ENCODE assay signal across 8 cellular contexts in the genomic region with DNA sequence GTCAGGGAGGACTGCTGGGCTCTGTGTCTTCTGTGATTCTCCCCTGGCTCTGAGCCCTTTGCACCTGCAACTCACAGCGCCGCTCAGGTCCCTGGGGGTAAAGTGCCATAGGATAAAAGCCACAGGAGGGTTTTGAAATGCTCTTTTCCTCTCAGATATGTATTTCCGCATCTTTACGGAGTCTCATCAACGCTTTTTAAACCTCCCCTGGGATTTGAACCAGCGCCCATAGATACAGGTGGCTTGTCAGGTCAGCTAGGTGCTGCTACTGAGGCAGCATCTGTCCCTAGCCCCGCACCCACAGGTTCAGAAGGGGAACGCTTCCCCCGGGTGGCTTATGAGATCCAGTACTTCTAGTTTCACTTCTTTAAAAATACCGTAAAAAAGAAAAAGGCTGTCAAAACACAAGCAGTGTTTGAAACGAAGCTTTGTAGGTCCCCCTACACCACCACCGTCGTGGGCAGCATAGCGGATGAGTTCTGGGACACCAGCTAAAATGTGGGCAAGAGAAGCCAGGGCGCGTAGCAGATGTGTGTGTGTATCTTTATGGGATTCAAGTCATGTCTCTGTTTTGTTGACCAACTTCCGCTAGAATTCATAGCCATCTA.
DNase-seq lines count a peak whose midpoint lies in the region; ATAC-seq and TF ChIP-seq lines count a peak whose summit lies in the region.

No MANE protein-coding gene starts in this region.

- ATAC-seq in GM19438 (IDR thresholded peaks at IDR 0.05; ENCODE audit: low read depth, unreplicated experiment) (peak; percentile 87), HG03159 (IDR thresholded peaks at IDR 0.05; ENCODE audit: unreplicated experiment) (peak; percentile 86), gastroesophageal sphincter (no peak), aorta (ENCODE audit: low FRiP score) (no peak)
- no peak for ATAC-seq in activated T-helper 17 cell treated with anti-CD3 and anti-CD28 coated beads, Interleukin-2, amount 50 U/mL, for 72 hours (replicated peaks)

- no peaks in the 10 kb centered on the region for H3K9me3 ChIP-seq in gastroesophageal sphincter
- H3K9me3 ChIP-seq in aorta (ENCODE audit: control insufficient read depth, low read length) = no peaks in the 10 kb centered on the region

- no peaks in the 10 kb centered on the region for H3K4me1 Mint-ChIP-seq in activated T-helper 17 cell treated with anti-CD3 and anti-CD28 coated beads, Interleukin-2, amount 50 U/mL, for 72 hours

- no peaks in the 10 kb centered on the region for H3K9me3 Mint-ChIP-seq in activated T-helper 17 cell treated with anti-CD3 and anti-CD28 coated beads, Interleukin-2, amount 50 U/mL, for 72 hours

- peak; percentile 77 for DNase-seq in GM10248 (ENCODE audit: extremely low spot score)
- DNase-seq in SHP77 treated with DMSO at 0.1 percent for 48 hours (lab: John Stamatoyannopoulos, UW) = no peak
- no peak for DNase-seq in aorta
- no peak for DNase-seq in activated CD4-positive, alpha-beta T cell treated with anti-CD3 and anti-CD28 coated beads for 48 hours

- H3K27me3 ChIP-seq in gastroesophageal sphincter (no peaks in the 10 kb centered on the region), aorta (ENCODE audit: control insufficient read depth in 1 of 2, insufficient read depth in 2 of 2, low read length in 1 of 2) (no peaks in the 10 kb centered on the region)

- peak overlapping the region; percentile 12 for H3K4me3 Mint-ChIP-seq in activated T-helper 17 cell treated with anti-CD3 and anti-CD28 coated beads, Interleukin-2, amount 50 U/mL, for 72 hours

- H3K4me3 ChIP-seq in gastroesophageal sphincter = no peak overlapping the region
- H3K4me3 ChIP-seq in aorta (ENCODE audit: low read length in 2 of 2) = no peak overlapping the region

- H3K4me1 ChIP-seq in gastroesophageal sphincter (peaks cover 0 to 18% (median 0%) of the 10 kb centered on the region in 3 donors), aorta (ENCODE audit: control insufficient read depth in 1 of 2, insufficient read depth in 2 of 2, low read length in 2 of 2) (peaks cover 0 to 2% of the 10 kb centered on the region in 2 donors)

- TF ChIP-seq CTCF in GM10248 (IDR thresholded peaks at IDR 0.05; ENCODE audit: control extremely low read depth, extremely low read depth, low read depth, missing control alignments) (no peak), gastroesophageal sphincter (IDR thresholded peaks at IDR 0.05) (no peak)

- no peak overlapping the region for H3K27ac Mint-ChIP-seq in activated T-helper 17 cell treated with anti-CD3 and anti-CD28 coated beads, Interleukin-2, amount 50 U/mL, for 72 hours

- WGBS in gastroesophageal sphincter (ENCODE audit: low coverage in 1 of 2), 2 donors = 92 to 95% methylated on average over 13 to 16 of the region's 17 CpGs
- 92 to 93% methylated on average over 17 of the region's 17 CpGs for WGBS in aorta, 2 donors

- CTCF ChIA-PET in GM10248 (lab: Yijun Ruan, JAX) = interaction anchor here (1.0 to 1.3 kb wide), 2 partner anchors 9 to 27 kb away, joined by 3 read pairs; no protein-coding TSS in a partner anchor

- H3K36me3 Mint-ChIP-seq in activated T-helper 17 cell treated with anti-CD3 and anti-CD28 coated beads, Interleukin-2, amount 50 U/mL, for 72 hours (ENCODE audit: low read depth) = no peaks in the 10 kb centered on the region

- POLR2A ChIA-PET in GM10248 (lab: Yijun Ruan, JAX) = no interaction called here

- H3K27ac ChIP-seq in gastroesophageal sphincter (no peak overlapping the region), aorta (ENCODE audit: low read depth in 1 of 2, low read length in 2 of 2) (no peak overlapping the region)

- H3K36me3 ChIP-seq in gastroesophageal sphincter (peaks cover 0 to 8% of the 10 kb centered on the region in 2 donors), aorta (ENCODE audit: control insufficient read depth in 1 of 2, insufficient read depth in 2 of 2, low read length in 1 of 2) (no peaks in the 10 kb centered on the region)

- intact Hi-C loops in aorta (cut with DNase I) = no loop called here

- TF ChIP-seq POLR2A in gastroesophageal sphincter (IDR thresholded peaks at IDR 0.05) = no peak

- H3K27me3 Mint-ChIP-seq in activated T-helper 17 cell treated with anti-CD3 and anti-CD28 coated beads, Interleukin-2, amount 50 U/mL, for 72 hours = no peaks in the 10 kb centered on the region

- no peak for TF ChIP-seq EP300 in gastroesophageal sphincter (IDR thresholded peaks at IDR 0.05)

Comparison
In these comparisons a context has a peak if more than half of its experiments do, and no peak if none do; other contexts are left out.
1. ATAC-seq: peak in GM19438 (single experiment) and HG03159 (single experiment); none in activated T-helper 17 cell treated with anti-CD3 and anti-CD28 coated beads, Interleukin-2, amount 50 U/mL, for 72 hours (single experiment), gastroesophageal sphincter (single experiment) and aorta (single experiment).